Comparison of ENCODE assay signal across 25 cellular contexts in the genomic region with DNA sequence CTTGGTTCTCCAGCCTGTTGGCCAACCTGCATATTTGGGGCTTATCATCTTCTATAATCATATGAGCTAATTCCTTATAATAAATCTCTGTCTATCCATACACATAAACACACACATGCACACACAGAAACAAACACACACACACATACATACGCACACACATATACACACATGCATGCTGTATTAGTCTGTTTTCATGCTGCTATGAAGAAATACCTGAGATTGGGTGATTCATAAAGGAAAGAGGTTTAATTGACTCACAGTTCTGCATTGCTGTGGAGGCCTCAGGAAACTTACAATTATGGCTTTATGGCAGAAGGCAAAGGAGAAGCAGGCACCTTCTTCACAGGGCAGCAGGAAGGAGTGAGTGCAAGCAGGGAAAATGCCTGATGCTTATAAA.
"Had no signal": no experiment of that assay in that cellular context is flagged by ENCODE, and none has a peak within 500 bp of the region (broad histone marks: within the 10 kb centered on the region; RNA-seq: fewer than 3 reads in every experiment).

No MANE protein-coding gene starts in this region.

- H3K4me3 ChIP-seq: adrenal gland, ascending aorta, esophagus squamous epithelium, hepatocyte, ovary, right lobe of liver, tibial nerve had no signal

- DNase-seq: activated CD4-positive, alpha-beta T cell treated with anti-CD3 and anti-CD28 coated beads for 48 hours; activated CD4-positive, alpha-beta T cell treated with anti-CD3 and anti-CD28 coated beads, Interleukin-2, amount 50 U/mL, for 48 hours; activated CD8-positive, alpha-beta memory T cell treated with anti-CD3 and anti-CD28 coated beads, Interleukin-2, amount 50 U/mL, for 4 hours; activated effector memory CD4-positive, alpha-beta T cell treated with anti-CD3 and anti-CD28 coated beads, Interleukin-2, amount 50 U/mL, for 16 hours; activated naive CD4-positive, alpha-beta T cell treated with anti-CD3 and anti-CD28 coated beads for 36 hours; activated naive CD8-positive, alpha-beta T cell treated with anti-CD3 and anti-CD28 coated beads for 36 hours; activated T-cell treated with anti-CD3 and anti-CD28 coated beads, Interleukin-2, amount 50 U/mL, for 1 hour; adrenal gland; brain microvascular endothelial cell; central memory CD4-positive, alpha-beta T cell; endodermal cell; esophagus squamous epithelium; glutamatergic neuron; midbrain; naive thymus-derived CD4-positive, alpha-beta T cell; ovary; right lobe of liver; stimulated activated CD4-positive, alpha-beta T cell treated with anti-CD3 and anti-CD28 coated beads, Interleukin-2, amount 100 ng/mL, for 48 hours; stimulated activated naive CD4-positive, alpha-beta T cell treated with Interleukin-2 at 50 U/mL for 16 hours; T-helper 9 cell; WERI-Rb-1 had no signal

- H3K36me3 ChIP-seq: adrenal gland, ascending aorta, brain microvascular endothelial cell, esophagus squamous epithelium, ovary, right lobe of liver, tibial nerve, WERI-Rb-1 had no signal

- ATAC-seq: activated CD4-positive, CD25-positive, alpha-beta regulatory T cell treated with anti-CD3 and anti-CD28 coated beads, Interleukin-2, amount 50 U/mL, for 24 hours; naive thymus-derived CD4-positive, alpha-beta T cell; right lobe of liver had no signal

- H3K27me3 ChIP-seq: adrenal gland, ascending aorta, brain microvascular endothelial cell, esophagus squamous epithelium, hepatocyte, right lobe of liver, tibial nerve had no signal

- H3K27ac ChIP-seq: adrenal gland, ascending aorta, brain microvascular endothelial cell, esophagus squamous epithelium, hepatocyte, ovary, right lobe of liver, tibial nerve, WERI-Rb-1 had no signal

- H2AFZ ChIP-seq: hepatocyte had no signal

- H3K4me2 ChIP-seq: hepatocyte had no signal

- H3K79me2 ChIP-seq: hepatocyte had no signal

- H3K9me3 ChIP-seq: adrenal gland, ascending aorta, esophagus squamous epithelium, ovary, right lobe of liver, tibial nerve had no signal

- H3K4me1 ChIP-seq: adrenal gland, ascending aorta, esophagus squamous epithelium, right lobe of liver, tibial nerve had no signal
